In the genomic region with DNA sequence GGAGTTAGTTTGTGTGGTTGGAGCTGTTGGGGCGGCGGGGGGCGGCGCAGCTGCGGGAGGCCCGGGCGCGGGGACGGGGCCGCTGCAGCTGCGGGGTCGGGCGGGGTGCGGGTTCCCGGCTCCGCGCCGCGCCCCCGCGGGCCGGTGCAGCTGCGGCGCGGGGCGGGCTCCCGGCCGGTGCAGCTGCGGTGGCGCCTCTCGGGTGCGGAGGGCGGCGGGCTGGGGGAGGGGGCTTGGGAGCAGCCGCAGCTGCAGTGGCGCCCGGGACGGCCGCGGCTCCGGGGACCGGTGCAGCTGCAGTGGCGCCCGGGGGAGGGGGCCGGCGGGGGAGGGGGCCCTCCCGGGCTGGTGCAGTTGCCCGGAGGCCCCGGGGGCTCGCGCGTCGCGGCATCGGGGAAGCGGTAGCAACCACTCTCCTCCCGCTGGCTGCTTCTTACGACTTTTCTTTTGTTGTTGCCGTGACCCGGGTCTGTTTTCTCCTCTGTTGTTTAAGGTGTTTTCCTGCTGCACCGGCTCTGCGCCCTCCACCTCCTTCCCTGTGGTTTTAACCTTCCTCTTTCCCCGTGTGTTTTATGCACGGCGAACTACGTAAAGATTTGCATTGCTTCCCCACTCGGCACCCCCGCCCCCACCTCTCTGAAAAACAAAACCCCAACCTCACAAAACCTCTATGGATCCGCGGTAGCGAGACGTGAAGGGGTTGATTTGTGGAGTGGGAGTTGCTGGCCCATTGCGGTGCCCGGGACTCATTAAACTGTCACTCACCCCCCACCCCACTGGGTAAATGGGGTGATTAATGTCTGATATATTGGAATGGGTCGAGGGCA, we compare ENCODE assay signal across 8 cellular contexts. TPM values are rescaled to one million over a fixed set of nuclear protein-coding genes. Genes with fewer than 3 reads are reported as not detected.
DNase-seq lines count a peak whose midpoint lies in the region; TF ChIP-seq lines count a peak whose summit lies in the region.

No MANE protein-coding gene starts in this region.

- H3K27ac ChIP-seq in SJSA1 (peak overlapping the region; percentile 23), adrenal gland (peak overlapping the region in 2 of 5 donors; percentile 27 to 93)

- peak overlapping the region; percentile 54 for H3K4me3 ChIP-seq in HAP-1
- peak overlapping the region; percentile 53 for H3K4me3 ChIP-seq in SJSA1
- peak overlapping the region in 3 of 4 donors; percentile 46 to 91 (median 85) for H3K4me3 ChIP-seq in adrenal gland
- H3K4me3 ChIP-seq in skeletal muscle cell (ENCODE audit: low read depth, low read length): peak overlapping the region; percentile 64

- H3K27ac Mint-ChIP-seq in chondrocyte (ENCODE audit: unreplicated experiment): no peak overlapping the region

- no peaks in the 10 kb centered on the region for H3K9me3 ChIP-seq in HAP-1
- H3K9me3 ChIP-seq in SJSA1 (replicated peaks): no peaks in the 10 kb centered on the region
- H3K9me3 ChIP-seq in adrenal gland (replicated peaks in 1 of 3): no peaks in the 10 kb centered on the region

- peaks cover 3% of the 10 kb centered on the region for H3K36me3 Mint-ChIP-seq in chondrocyte (ENCODE audit: low read depth)

- peaks cover 18% of the 10 kb centered on the region for H3K4me1 Mint-ChIP-seq in chondrocyte (ENCODE audit: low read depth)

- peaks cover 5% of the 10 kb centered on the region for H3K36me3 ChIP-seq in HAP-1 (replicated peaks)
- H3K36me3 ChIP-seq in SJSA1: peaks cover 24% of the 10 kb centered on the region
- peaks cover 0 to 7% of the 10 kb centered on the region in 2 donors for H3K36me3 ChIP-seq in adrenal gland (replicated peaks in 1 of 2)

- DNase-seq in AG20443 (ENCODE audit: low spot score): peak; percentile 46
- DNase-seq in HAP-1 (ENCODE audit: low spot score in 2 of 2): peak in 1 of 2 experiments; percentile 55
- peak in 1 of 2 experiments; percentile 41 for DNase-seq in SJSA1 (ENCODE audit: low read depth in 1 of 2, low spot score in 2 of 2)
- peak in 6 of 7 donors; percentile 22 to 60 (median 41) for DNase-seq in adrenal gland
- DNase-seq in hippocampal formation (lab: John Stamatoyannopoulos, UW): peak; percentile 60 to 75
- DNase-seq in skeletal muscle cell (ENCODE audit: low read depth): no peak
- DNase-seq in LoVo (ENCODE audit: low spot score): no peak
- DNase-seq in chondrocyte (ENCODE audit: low spot score): no peak

- TF ChIP-seq CTCF in adrenal gland (IDR thresholded peaks at IDR 0.05): no peak
- no peak for TF ChIP-seq CTCF in chondrocyte (IDR thresholded peaks at IDR 0.05)

- no peak for TF ChIP-seq POLR2A in adrenal gland (IDR thresholded peaks at IDR 0.05)

- H3K27me3 Mint-ChIP-seq in chondrocyte (ENCODE audit: low read depth): no peaks in the 10 kb centered on the region

- H3K4me1 ChIP-seq in HAP-1: peaks cover 34% of the 10 kb centered on the region
- peaks cover 35% of the 10 kb centered on the region for H3K4me1 ChIP-seq in SJSA1 (replicated peaks)
- H3K4me1 ChIP-seq in adrenal gland (replicated peaks in 1 of 2): peaks cover 15 to 28% of the 10 kb centered on the region in 2 donors

- WGBS in adrenal gland, 4 donors: 0 to 1% (median 1%) methylated on average over 21 to 75 of the region's 75 CpGs

- intact Hi-C loops in adrenal gland (cut with DNase I): no loop called here

- H3K9me3 Mint-ChIP-seq in chondrocyte (ENCODE audit: low read depth): no peaks in the 10 kb centered on the region

- no peak overlapping the region for H3K4me3 Mint-ChIP-seq in chondrocyte (ENCODE audit: unreplicated experiment)

- in situ Hi-C loops in HAP-1 (cut with MboI; ENCODE audit: low sequenced_read_pairs): no loop called here

- H3K27me3 ChIP-seq in HAP-1 (ENCODE audit: low read depth): no peaks in the 10 kb centered on the region
- H3K27me3 ChIP-seq in SJSA1 (replicated peaks): no peaks in the 10 kb centered on the region
- no peaks in the 10 kb centered on the region for H3K27me3 ChIP-seq in adrenal gland

RNA-seq across cellular contexts. Expression of a gene that starts 1.7 kb away (rescaled TPM):
- 36.2 and 38.0 TPM in 2 replicates for total RNA-seq in SJSA1 (2014; rRNA removed; shearing (Covaris generic))
- total RNA-seq in adrenal gland (10 to 100 TPM in 4 of 8 donors, 1 to 10 TPM in 4; 7.2 to 15.1 (median 11.0) TPM), chondrocyte (21.1 to 21.5 TPM (median 21.2 TPM) in 3 replicates)
- 1 to 10 TPM; 4.8 to 8.4 (median 6.1) TPM for polyA plus RNA-seq in adrenal gland

Comparison
In these comparisons a context has a peak if more than half of its experiments do, and no peak if none do; other contexts are left out.
1. DNase-seq: peak in AG20443 (single experiment), adrenal gland (6 of 7) and hippocampal formation (2 of 2); none in skeletal muscle cell (single experiment), LoVo (single experiment) and chondrocyte (single experiment).
2. Peak in every context shown above with its lines, with median percentiles within 50 percentile points of each other: H3K4me3 ChIP-seq.